Comparison of ENCODE assay signal across 35 cellular contexts in genomic region chr19:53600217-53600616, GRCh38. TPM values are rescaled to one million over a fixed set of nuclear protein-coding genes. Genes with fewer than 3 reads are reported as not detected.
"Had no signal": no experiment of that assay in that cellular context is flagged by ENCODE, and none has a peak within 500 bp of the region (broad histone marks: within the 10 kb centered on the region; RNA-seq: fewer than 3 reads in every experiment).

No MANE protein-coding gene starts in this region.

- H3K36me3 ChIP-seq: ascending aorta, cardiac muscle cell, esophagus muscularis mucosa, neutrophil, stomach, suprapubic skin, tibial artery had no signal

- H3K4me1 ChIP-seq: ascending aorta, esophagus muscularis mucosa, foreskin keratinocyte, stomach, suprapubic skin, tibial artery had no signal

- H3K9me3 ChIP-seq: ascending aorta, esophagus muscularis mucosa, neutrophil, suprapubic skin, tibial artery had no signal

- H2AFZ ChIP-seq: hepatocyte had no signal

- ATAC-seq: activated CD4-positive, CD25-positive, alpha-beta regulatory T cell treated with anti-CD3 and anti-CD28 coated beads, Interleukin-2, amount 50 U/mL, for 24 hours; foreskin keratinocyte; left cardiac atrium; stimulated activated naive B cell treated with anti-CD40 and anti-IgM and Interleukin-4, amounts not matched to agents 10 μg/mL and 1 μg/mL and 100 μg/mL, for 72 hours had no signal

- H3K4me3 ChIP-seq: ascending aorta, cardiac muscle cell, coronary artery, esophagus muscularis mucosa, hepatocyte, stomach, suprapubic skin, tibial artery had no signal

- H3K4me2 ChIP-seq: hepatocyte had no signal

- H3K79me2 ChIP-seq: hepatocyte had no signal

- H3K27ac ChIP-seq: ascending aorta, cardiac muscle cell, coronary artery, esophagus muscularis mucosa, foreskin keratinocyte, hepatocyte, neutrophil, stomach, suprapubic skin, tibial artery, VCaP had no signal

- H3K27me3 ChIP-seq: ascending aorta, cardiac muscle cell, foreskin keratinocyte, hepatocyte, neutrophil, stomach, suprapubic skin, tibial artery had no signal

- DNase-seq: activated CD4-positive, alpha-beta T cell treated with anti-CD3 and anti-CD28 coated beads for 48 hours; activated CD4-positive, alpha-beta T cell treated with anti-CD3 and anti-CD28 coated beads, Interleukin-2, amount 50 U/mL, for 48 hours; activated CD8-positive, alpha-beta memory T cell treated with anti-CD3 and anti-CD28 coated beads, Interleukin-2, amount 50 U/mL, for 4 hours; activated gamma-delta T cell; activated naive CD4-positive, alpha-beta T cell treated with anti-CD3 and anti-CD28 coated beads, Interleukin-2, amount 10 ng/mL, durations not matched to agents 7 days and 5 days; activated naive CD8-positive, alpha-beta T cell treated with anti-CD3 and anti-CD28 coated beads, Interleukin-2, amount 10 ng/mL, durations not matched to agents 7 days and 5 days; activated T-cell treated with anti-CD3 and anti-CD28 coated beads, Interleukin-2, amount 50 U/mL, for 24 hours; foreskin keratinocyte; islet precursor cell; left cardiac atrium; mammary epithelial cell; naive B cell; nephron progenitor cell; stimulated activated CD4-positive, alpha-beta T cell treated with anti-CD3 and anti-CD28 coated beads, Interleukin-15, amount 100 ng/mL, for 24 hours; stimulated activated CD4-positive, alpha-beta T cell treated with anti-CD3 and anti-CD28 coated beads, Interleukin-2, amount 100 ng/mL, for 24 hours; stimulated activated naive B cell treated with anti-CD40 and anti-IgM and Interleukin-4, amounts not matched to agents 10 μg/mL and 1 μg/mL and 100 μg/mL, for 72 hours; stomach; tibial artery had no signal

- FAIRE-seq: TTC549, urothelium cell line had no signal

RNA-seq across cellular contexts. Expression of gene DPRX, which starts 31.6 kb away (rescaled TPM):
- total RNA-seq: activated CD8-positive, alpha-beta memory T cell treated with anti-CD3 and anti-CD28 coated beads for 36 hours; activated naive CD8-positive, alpha-beta T cell treated with anti-CD3 and anti-CD28 coated beads, Interleukin-2, amount 10 ng/mL, durations not matched to agents 7 days and 5 days; ascending aorta; cardiac muscle cell; cerebellum; esophagus muscularis mucosa; foreskin keratinocyte; hepatocyte; left cardiac atrium; mammary epithelial cell; mesothelial cell of epicardium; osteocyte; progenitor cell of endocrine pancreas; suprapubic skin; T-helper 1 cell treated with Interleukin-12 subunit alpha and Interleukin-12 subunit beta and Interleukin-4 antibody, amounts not matched to agents 30 ng/mL and 1 ng/mL, for 36 hours had no signal
- polyA plus RNA-seq: cardiac muscle cell, foreskin keratinocyte, hepatocyte, mammary epithelial cell, stomach had no signal
